In the genomic region with DNA sequence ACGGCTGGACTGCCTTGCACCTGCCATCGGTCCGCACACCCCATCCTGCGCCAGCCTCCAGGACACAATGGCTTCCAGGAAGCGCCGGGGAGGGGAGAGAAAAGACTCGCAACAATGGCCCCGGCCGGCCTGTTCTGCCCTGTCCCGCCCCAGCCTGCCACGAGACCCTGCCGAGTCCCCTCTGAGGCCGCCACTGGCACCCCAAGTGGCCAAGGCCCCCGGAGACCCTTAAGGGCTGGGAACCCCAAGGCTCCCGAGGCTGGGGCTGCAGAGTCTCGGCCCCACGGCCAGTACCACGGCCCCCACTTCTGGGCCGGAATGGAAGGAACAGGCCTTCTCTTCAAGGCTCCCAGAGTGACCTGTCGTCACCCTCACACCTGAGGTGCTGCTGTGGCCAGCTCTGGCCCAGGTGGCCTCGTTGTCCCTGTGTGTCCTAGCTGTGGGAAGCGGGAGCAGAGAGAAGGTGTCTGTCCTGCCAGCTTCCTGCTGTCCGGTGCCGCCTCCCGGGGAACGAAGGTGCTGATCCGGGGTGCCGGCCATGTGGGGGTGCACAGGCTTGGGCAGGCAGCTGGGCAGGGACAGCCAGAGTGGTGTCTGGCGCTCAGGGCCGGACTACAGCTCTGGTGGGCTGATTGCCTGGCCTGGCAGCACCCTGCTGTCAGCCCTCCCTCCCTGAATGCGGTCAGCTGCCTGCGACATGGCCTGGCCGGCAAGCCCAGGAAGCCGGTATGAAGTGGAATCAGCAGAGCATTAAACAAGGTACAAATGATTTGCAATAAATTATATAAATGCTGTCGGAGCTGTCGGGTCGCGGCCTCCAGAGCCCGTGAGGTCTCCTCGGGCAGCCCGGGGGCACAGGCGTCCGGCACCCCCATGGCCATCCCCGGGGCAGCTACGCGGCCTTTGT, we compare ENCODE assay signal across 16 cellular contexts. TPM values are rescaled to one million over a fixed set of nuclear protein-coding genes. Genes with fewer than 3 reads are reported as not detected.
"Had no signal": no experiment of that assay in that cellular context is flagged by ENCODE, and none has a peak within 500 bp of the region (broad histone marks: within the 10 kb centered on the region; RNA-seq: fewer than 3 reads in every experiment).

No MANE protein-coding gene starts in this region.

- H3K4me3 ChIP-seq: ascending aorta, heart right ventricle, right atrium auricular region, smooth muscle cell had no signal

- H3K27ac ChIP-seq: ascending aorta, heart right ventricle, right atrium auricular region, VCaP had no signal

- DNase-seq: activated CD4-positive, alpha-beta T cell treated with anti-CD3 and anti-CD28 coated beads for 36 hours; activated CD8-positive, alpha-beta memory T cell treated with anti-CD3 and anti-CD28 coated beads, Interleukin-2, amount 50 U/mL, for 4 hours; activated CD8-positive, alpha-beta T cell treated with anti-CD3 and anti-CD28 coated beads for 36 hours; effector CD4-positive, alpha-beta T cell; heart right ventricle; islet precursor cell; T-cell; T1000; trophoblast cell had no signal

- H3K9me3 ChIP-seq: ascending aorta, right atrium auricular region had no signal

- H3K4me1 ChIP-seq: ascending aorta, heart right ventricle, right atrium auricular region had no signal

- H3K27me3 ChIP-seq: ascending aorta, right atrium auricular region had no signal

- H3K36me3 ChIP-seq: ascending aorta, heart right ventricle, right atrium auricular region had no signal

RNA-seq across cellular contexts. Expression of a gene that starts 48.7 kb away (rescaled TPM):
- total RNA-seq: activated CD4-positive, alpha-beta T cell treated with anti-CD3 and anti-CD28 coated beads for 36 hours; activated CD8-positive, alpha-beta T cell treated with anti-CD3 and anti-CD28 coated beads for 36 hours; ascending aorta; fibroblast of lung; frontal cortex; liver; right atrium auricular region; smooth muscle cell; T-cell had no signal
